Comparison of ENCODE assay signal across 20 cellular contexts in the genomic region with DNA sequence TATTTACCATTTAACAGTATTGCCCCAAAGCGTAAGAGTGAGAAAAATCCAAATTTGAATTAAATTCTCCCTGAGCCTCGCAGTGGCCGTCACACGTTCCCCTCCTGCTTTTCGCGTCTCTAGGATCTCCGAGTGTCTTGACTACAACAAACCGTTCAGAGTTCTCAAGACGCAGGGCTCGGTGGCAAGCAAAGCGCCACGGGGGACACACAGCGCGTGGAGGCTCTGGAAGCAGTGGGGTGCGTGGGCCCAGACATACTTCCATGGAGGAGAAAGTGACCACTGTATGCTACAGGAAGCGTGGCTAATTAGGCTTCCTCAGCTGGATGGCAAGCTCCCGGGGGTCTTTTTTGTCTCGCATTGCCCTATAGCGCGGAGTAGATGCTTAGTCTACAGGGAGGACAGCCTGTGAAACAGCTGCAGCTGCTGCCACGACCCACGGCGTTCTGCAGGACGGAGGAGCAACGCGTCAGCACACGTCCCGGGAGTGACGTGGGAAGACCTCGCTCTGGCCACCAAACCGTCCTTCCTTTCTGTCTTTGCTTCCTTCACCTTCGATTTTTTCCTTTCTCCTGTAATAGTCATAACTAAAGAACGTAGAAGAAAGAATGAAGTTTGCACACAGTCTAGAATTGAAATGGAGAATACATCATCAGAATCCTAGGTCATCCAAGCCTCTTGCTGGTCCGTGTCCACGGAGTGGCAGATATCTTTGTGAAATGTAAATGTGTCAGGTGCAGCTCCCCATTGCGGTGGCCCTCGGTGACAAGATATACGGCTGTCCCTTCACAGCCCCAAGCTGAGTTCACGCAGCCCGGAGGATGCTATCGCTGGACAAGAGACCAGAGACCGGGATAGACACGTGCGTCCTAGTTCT.
DNase-seq lines count a peak whose midpoint lies in the region; ATAC-seq and TF ChIP-seq lines count a peak whose summit lies in the region.
"Had no signal": no experiment of that assay in that cellular context is flagged by ENCODE, and none has a peak within 500 bp of the region (broad histone marks: within the 10 kb centered on the region; RNA-seq: fewer than 3 reads in every experiment).

No MANE protein-coding gene starts in this region.

- H3K4me3 Mint-ChIP-seq in GM23338 = no peak overlapping the region
- H3K4me3 Mint-ChIP-seq: B cell; CD4-positive, CD25-positive, alpha-beta regulatory T cell had no signal

- H3K27me3 ChIP-seq in right atrium auricular region = no peaks in the 10 kb centered on the region
- H3K27me3 ChIP-seq in heart left ventricle = no peaks in the 10 kb centered on the region
- no peaks in the 10 kb centered on the region for H3K27me3 ChIP-seq in trophoblast cell (ENCODE audit: insufficient read depth, low read length)
- no peaks in the 10 kb centered on the region for H3K27me3 ChIP-seq in GM23338 (ENCODE audit: insufficient read depth)
- no peaks in the 10 kb centered on the region for H3K27me3 ChIP-seq in MM.1S (replicated peaks; ENCODE audit: insufficient read depth, low read length)

- H3K4me1 Mint-ChIP-seq in GM23338 = no peaks in the 10 kb centered on the region; the same call in 2 of the 3 replicates
- H3K4me1 Mint-ChIP-seq: B cell; CD4-positive, CD25-positive, alpha-beta regulatory T cell had no signal

- H3K27ac ChIP-seq in right atrium auricular region = no peak overlapping the region
- no peak overlapping the region for H3K27ac ChIP-seq in heart left ventricle
- peak overlapping the region; percentile 67 for H3K27ac ChIP-seq in cingulate gyrus (ENCODE audit: low read depth, low read length)
- H3K27ac ChIP-seq in trophoblast cell (ENCODE audit: low read depth, low read length) = no peak overlapping the region
- H3K27ac ChIP-seq in GM23338 (ENCODE audit: low read depth) = no peak overlapping the region
- H3K27ac ChIP-seq in MM.1S (ENCODE audit: low read length) = no peak overlapping the region
- H3K27ac ChIP-seq: 22Rv1 had no signal

- H3K14ac ChIP-seq in trophoblast cell (ENCODE audit: low read length) = no peak overlapping the region

- H3K9me2 ChIP-seq in GM23338 (ENCODE audit: insufficient read depth) (no peaks in the 10 kb centered on the region), MM.1S (replicated peaks; ENCODE audit: insufficient read depth, low read length) (no peaks in the 10 kb centered on the region)

- no peaks in the 10 kb centered on the region for H3K27me3 Mint-ChIP-seq in GM23338 (ENCODE audit: insufficient read depth, low read depth, poor library complexity)

- ATAC-seq in heart left ventricle (no peak), GM23338 (no peak), HG03442 (IDR thresholded peaks at IDR 0.05; ENCODE audit: unreplicated experiment) (no peak)
- no peak for ATAC-seq in activated CD4-positive, CD25-positive, alpha-beta regulatory T cell treated with anti-CD3 and anti-CD28 coated beads, Interleukin-2, amount 50 U/mL, for 24 hours
- ATAC-seq: GM12878, HepG2 had no signal

- no peaks in the 10 kb centered on the region for H3K36me3 Mint-ChIP-seq in GM23338 (ENCODE audit: low read depth)
- H3K36me3 Mint-ChIP-seq: CD4-positive, CD25-positive, alpha-beta regulatory T cell had no signal

- peak; percentile 42 for DNase-seq in right atrium auricular region (ENCODE audit: low spot score)
- DNase-seq in heart left ventricle = no peak
- DNase-seq in trophoblast cell = peak; percentile 35 to 59
- no peak for DNase-seq in GM23338 (ENCODE audit: low spot score)
- no peak for DNase-seq in MM.1S
- DNase-seq: CD4-positive, CD25-positive, alpha-beta regulatory T cell; COR-L47; GF-D8; NCI-H1417 treated with DMSO at 0.1 percent for 48 hours; NCI-H187 treated with DMSO at 0.1 percent for 48 hours; NCI-H524; NCI-H82; OCI-M1 had no signal

- TF ChIP-seq CTCF in right atrium auricular region (IDR thresholded peaks at IDR 0.05) (no peak), heart left ventricle (IDR thresholded peaks at IDR 0.05) (no peak), GM23338 (conservative IDR thresholded peaks at IDR 0.05; ENCODE audit: low read depth in 2 of 2) (no peak), MM.1S (IDR thresholded peaks at IDR 0.05; ENCODE audit: low read length) (no peak)

- no peak overlapping the region for H2BK120ac ChIP-seq in trophoblast cell (ENCODE audit: insufficient read depth, low read length, poor library complexity)

- no peak overlapping the region for H4K12ac ChIP-seq in trophoblast cell (ENCODE audit: low read depth, low read length)

- no peaks in the 10 kb centered on the region for H3K79me1 ChIP-seq in trophoblast cell (ENCODE audit: low read length)

- intact Hi-C loops in heart left ventricle (cut with DNase I) = no loop called here

- no peaks in the 10 kb centered on the region for H3K4me1 ChIP-seq in right atrium auricular region
- H3K4me1 ChIP-seq in heart left ventricle = peaks cover 0 to 9% (median 0%) of the 10 kb centered on the region in 12 donors
- no peaks in the 10 kb centered on the region for H3K4me1 ChIP-seq in trophoblast cell (ENCODE audit: control insufficient read depth in 1 of 2, insufficient read depth in 2 of 2, low read length in 2 of 2)
- H3K4me1 ChIP-seq in GM23338 (ENCODE audit: insufficient read depth) = no peaks in the 10 kb centered on the region
- no peaks in the 10 kb centered on the region for H3K4me1 ChIP-seq in MM.1S (ENCODE audit: low read length)

- H2AFZ ChIP-seq in trophoblast cell (ENCODE audit: insufficient read depth, low read length, poor library complexity) = no peak overlapping the region
- no peak overlapping the region for H2AFZ ChIP-seq in GM23338
- H2AFZ ChIP-seq in MM.1S (ENCODE audit: low read length) = no peak overlapping the region

- no peak overlapping the region for H3K18ac ChIP-seq in trophoblast cell (ENCODE audit: low read length)

- 89 to 94% (median 93%) methylated on average over 44 of the region's 44 CpGs for WGBS in heart left ventricle, 4 donors
- no CpG with 5 or more reads among the region's 44 CpGs for WGBS in trophoblast cell (ENCODE audit: extremely low coverage, insufficient coverage, insufficient read length)

- H3K9me3 ChIP-seq in right atrium auricular region (no peaks in the 10 kb centered on the region), heart left ventricle (no peaks in the 10 kb centered on the region), trophoblast cell (ENCODE audit: insufficient read depth, low read depth, low read length) (peaks cover 2% of the 10 kb centered on the region), MM.1S (replicated peaks; ENCODE audit: insufficient read depth, low read length) (no peaks in the 10 kb centered on the region)

- no peak overlapping the region for H3K4ac ChIP-seq in trophoblast cell (ENCODE audit: low read depth, low read length)

- H3F3A ChIP-seq in GM23338 (replicated peaks; ENCODE audit: low read depth) = no peaks in the 10 kb centered on the region
- H3F3A ChIP-seq in MM.1S (ENCODE audit: insufficient read depth, low read length) = no peaks in the 10 kb centered on the region

- TF ChIP-seq POLR2A in heart left ventricle (IDR thresholded peaks at IDR 0.05) = no peak

- H3K4me2 ChIP-seq in trophoblast cell (ENCODE audit: low read length) (no peak overlapping the region), GM23338 (no peak overlapping the region), MM.1S (ENCODE audit: low read depth, low read length) (no peak overlapping the region)

- H3K27ac Mint-ChIP-seq in GM23338 = no peak overlapping the region
- H3K27ac Mint-ChIP-seq: B cell; CD4-positive, CD25-positive, alpha-beta regulatory T cell had no signal

- H3K23ac ChIP-seq in trophoblast cell (ENCODE audit: low read length) = no peak overlapping the region

- no peaks in the 10 kb centered on the region for H3K9me3 Mint-ChIP-seq in GM23338
- H3K9me3 Mint-ChIP-seq: CD4-positive, CD25-positive, alpha-beta regulatory T cell had no signal

- H3K36me3 ChIP-seq in right atrium auricular region = no peaks in the 10 kb centered on the region
- H3K36me3 ChIP-seq in heart left ventricle = no peaks in the 10 kb centered on the region
- H3K36me3 ChIP-seq in trophoblast cell (ENCODE audit: control insufficient read depth in 1 of 2, insufficient read depth in 2 of 2, low read length in 2 of 2) = no peaks in the 10 kb centered on the region
- no peaks in the 10 kb centered on the region for H3K36me3 ChIP-seq in GM23338 (ENCODE audit: insufficient read depth)
- H3K36me3 ChIP-seq in MM.1S (replicated peaks; ENCODE audit: insufficient read depth, low read length) = no peaks in the 10 kb centered on the region

- no peak overlapping the region for H3K4me3 ChIP-seq in right atrium auricular region
- H3K4me3 ChIP-seq in heart left ventricle = no peak overlapping the region
- H3K4me3 ChIP-seq in trophoblast cell (ENCODE audit: low read depth, low read length) = no peak overlapping the region
- H3K4me3 ChIP-seq in GM23338 = no peak overlapping the region
- H3K4me3 ChIP-seq in MM.1S (ENCODE audit: low read length) = no peak overlapping the region
- H3K4me3 ChIP-seq: GM12878 had no signal

- no peak overlapping the region for H3K9ac ChIP-seq in trophoblast cell (ENCODE audit: low read length)
- H3K9ac ChIP-seq in MM.1S (ENCODE audit: low read length) = no peak overlapping the region

- no peak overlapping the region for H4K91ac ChIP-seq in trophoblast cell (ENCODE audit: low read depth, low read length)

- H2BK5ac ChIP-seq in trophoblast cell (ENCODE audit: low read depth, low read length, poor library complexity) = no peak overlapping the region

- H2BK12ac ChIP-seq in trophoblast cell (ENCODE audit: low read length) = no peak overlapping the region

- H2AK5ac ChIP-seq in trophoblast cell (ENCODE audit: low read length) = no peak overlapping the region

- H4K20me1 ChIP-seq in GM23338 (replicated peaks; ENCODE audit: insufficient read depth) (no peaks in the 10 kb centered on the region), MM.1S (ENCODE audit: insufficient read depth, low read length) (no peaks in the 10 kb centered on the region)

- H3K79me2 ChIP-seq in trophoblast cell (ENCODE audit: control insufficient read depth, insufficient read depth, low read length, poor library complexity) (no peaks in the 10 kb centered on the region), GM23338 (replicated peaks; ENCODE audit: insufficient read depth) (no peaks in the 10 kb centered on the region), MM.1S (ENCODE audit: low read length) (no peaks in the 10 kb centered on the region)

- no peak overlapping the region for H4K8ac ChIP-seq in trophoblast cell (ENCODE audit: low read depth, low read length)

TF ChIP-seq in GM23338, 12 proteins besides CTCF, POLR2A, EP300 and RAD21 (continues in another document):
- TF ChIP-seq CREB1 (CRISPR knock-in tag; IDR thresholded peaks at IDR 0.05; ENCODE audit: low read depth) = no peak
- no peak for TF ChIP-seq NANOG (IDR thresholded peaks at IDR 0.05; ENCODE audit: borderline replicate concordance)
- TF ChIP-seq ZNF114 (CRISPR knock-in tag; IDR thresholded peaks at IDR 0.05) = no peak
- no peak for TF ChIP-seq POLR2AphosphoS5 (IDR thresholded peaks at IDR 0.05; ENCODE audit: low read depth)
- no peak for TF ChIP-seq EZH2phosphoT487 (IDR thresholded peaks at IDR 0.05; ENCODE audit: unreplicated experiment)

Comparison
In these comparisons a context has a peak if more than half of its experiments do, and no peak if none do; other contexts are left out.
1. DNase-seq: peak in right atrium auricular region (single experiment) and trophoblast cell (2 of 2); none in heart left ventricle (0 of 5), GM23338 (single experiment) and MM.1S (single experiment).